9 cellular contexts compared by ENCODE assay signal in the genomic region with DNA sequence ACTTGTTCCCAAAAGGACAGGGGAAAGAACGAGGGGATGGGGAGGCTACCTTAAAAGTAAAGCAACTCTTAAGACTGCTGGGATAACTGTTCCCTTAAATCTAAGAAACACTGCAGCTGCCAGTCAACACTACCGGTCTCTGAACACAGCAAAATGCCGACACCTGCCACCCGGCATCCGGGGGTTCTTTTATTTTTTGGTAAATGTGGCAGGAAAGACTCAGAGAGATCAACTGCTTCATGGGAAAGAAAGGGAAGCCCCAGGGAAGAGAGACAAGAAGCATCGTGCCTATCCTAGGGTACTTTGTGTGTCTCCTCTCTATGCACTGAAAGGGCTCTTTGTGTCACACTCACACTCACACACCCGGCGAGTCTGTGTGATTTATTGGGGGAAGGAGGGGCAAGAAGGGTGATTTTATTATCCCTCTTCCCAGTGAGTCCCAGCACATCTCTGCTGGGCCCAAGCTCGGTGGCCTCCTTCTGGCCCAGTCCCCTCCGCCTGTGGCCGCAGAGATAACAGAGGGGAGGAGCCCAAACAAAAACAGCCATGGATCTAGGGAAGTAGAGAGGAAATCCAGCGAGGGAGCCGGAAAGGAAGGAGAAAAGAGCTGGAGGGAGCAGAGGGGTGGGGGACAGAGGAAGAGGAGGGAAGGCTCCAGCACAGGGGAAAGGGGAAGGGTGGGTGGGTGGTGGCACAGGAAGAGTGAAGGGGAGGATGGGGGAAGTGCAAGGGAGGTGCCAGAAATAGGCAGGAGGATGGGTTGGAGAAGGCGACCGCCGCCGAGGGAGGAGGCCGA. TPM values are rescaled to one million over a fixed set of nuclear protein-coding genes. Genes with fewer than 3 reads are reported as not detected.
DNase-seq lines count a peak whose midpoint lies in the region; ATAC-seq and TF ChIP-seq lines count a peak whose summit lies in the region.
"Had no signal": no experiment of that assay in that cellular context is flagged by ENCODE, and none has a peak within 500 bp of the region (broad histone marks: within the 10 kb centered on the region; RNA-seq: fewer than 3 reads in every experiment).

No MANE protein-coding gene starts in this region.

- POLR2A ChIA-PET in activated CD8-positive, alpha-beta T cell treated with anti-CD3 and anti-CD28 coated beads for 36 hours (lab: Charles Lee) = interaction anchor here (0.6 to 3.4 kb wide), 16 partner anchors 9 to 389 kb away, joined by 3 to 18 read pairs (median 3); a partner anchor contains a TSS

- H3K4me2 ChIP-seq in Karpas-422 (ENCODE audit: low read depth, low read length, poor library complexity, severe bottlenecking) (peak overlapping the region; percentile 75), fibroblast of lung (ENCODE audit: extremely low read depth, insufficient read depth, low read length) (peak overlapping the region; percentile 81)

- H3K36me3 Mint-ChIP-seq in activated CD8-positive, alpha-beta T cell treated with anti-CD3 and anti-CD28 coated beads for 36 hours (ENCODE audit: low read depth) = peaks cover 46% of the 10 kb centered on the region

- ATAC-seq in activated CD8-positive, alpha-beta T cell treated with anti-CD3 and anti-CD28 coated beads for 36 hours = no peak
- ATAC-seq in aorta (ENCODE audit: low FRiP score) = peak; percentile 28
- ATAC-seq in GM19328 (IDR thresholded peaks at IDR 0.05; ENCODE audit: unreplicated experiment) = no peak

- CTCF ChIA-PET in activated CD8-positive, alpha-beta T cell treated with anti-CD3 and anti-CD28 coated beads for 36 hours (lab: Charles Lee) = interaction anchor here (0.9 to 1.0 kb wide), 2 partner anchors 65 to 79 kb away, joined by 3 to 4 read pairs; no protein-coding TSS in a partner anchor

- peak overlapping the region; percentile 98 for H3K4me3 Mint-ChIP-seq in activated CD8-positive, alpha-beta T cell treated with anti-CD3 and anti-CD28 coated beads for 36 hours

- H4K20me1 ChIP-seq in Karpas-422 (ENCODE audit: insufficient read depth, low read depth, low read length) (peaks cover 6% of the 10 kb centered on the region; the same call in 1 of the 2 replicates), fibroblast of lung (ENCODE audit: control insufficient read depth, extremely low read depth, insufficient read depth, low read length) (no peaks in the 10 kb centered on the region)

- DNase-seq in NCI-H1092 treated with DMSO at 0.1 percent for 48 hours (lab: John Stamatoyannopoulos, UW) (peak; percentile 56), NCI-H1092 (lab: John Stamatoyannopoulos, UW) (no peak), Karpas-422 (peak; percentile 58), fibroblast of lung (ENCODE audit: low read depth in 2 of 2) (peak; percentile 34 to 42), aorta (no peak)
- peak; percentile 50 for DNase-seq in activated CD8-positive, alpha-beta T cell treated with anti-CD3 and anti-CD28 coated beads for 36 hours

- no peak for TF ChIP-seq CTCF in activated CD8-positive, alpha-beta T cell treated with anti-CD3 and anti-CD28 coated beads for 36 hours (IDR thresholded peaks at IDR 0.05)
- TF ChIP-seq CTCF in fibroblast of lung (conservative IDR thresholded peaks at IDR 0.05 in 1 of 2, IDR thresholded peaks at IDR 0.05 in 1 of 2; ENCODE audit: low read depth in 1 of 2, low read length in 2 of 2) = no peak

- WGBS in aorta, 2 donors = 2% methylated on average over 18 of the region's 18 CpGs

- H3K79me2 ChIP-seq in Karpas-422 (ENCODE audit: low read length) (peaks cover 56% of the 10 kb centered on the region), fibroblast of lung (ENCODE audit: control insufficient read depth, insufficient read depth, low read length) (peaks cover 15% of the 10 kb centered on the region)

- H3K27me3 Mint-ChIP-seq in activated CD8-positive, alpha-beta T cell treated with anti-CD3 and anti-CD28 coated beads for 36 hours = no peaks in the 10 kb centered on the region

- H3K27ac Mint-ChIP-seq in activated CD8-positive, alpha-beta T cell treated with anti-CD3 and anti-CD28 coated beads for 36 hours = peak overlapping the region; percentile 98

- peaks cover 57% of the 10 kb centered on the region for H3K4me1 ChIP-seq in Karpas-422 (ENCODE audit: low read length)
- no peaks in the 10 kb centered on the region for H3K4me1 ChIP-seq in fibroblast of lung (ENCODE audit: control insufficient read depth, extremely low read depth, insufficient read depth, low read length)
- H3K4me1 ChIP-seq in muscle layer of duodenum (ENCODE audit: control insufficient read depth in 1 of 2, insufficient read depth in 2 of 2, low read length in 2 of 2) = peaks cover 0 to 10% of the 10 kb centered on the region in 2 donors
- H3K4me1 ChIP-seq in aorta (ENCODE audit: control insufficient read depth in 1 of 2, insufficient read depth in 2 of 2, low read length in 2 of 2) = no peaks in the 10 kb centered on the region

- H3K4me3 ChIP-seq in Karpas-422 (ENCODE audit: low read length) = peak overlapping the region; percentile 97
- peak overlapping the region; percentile 64 to 87 (median 72) for H3K4me3 ChIP-seq in fibroblast of lung (replicated peaks in 1 of 4; ENCODE audit: control extremely low read depth in 1 of 4, insufficient read depth in 1 of 4, low read depth in 3 of 4, low read length in 4 of 4)
- H3K4me3 ChIP-seq in muscle layer of duodenum (ENCODE audit: low read depth in 1 of 2, low read length in 2 of 2) = peak overlapping the region; percentile 68 to 88
- H3K4me3 ChIP-seq in aorta (ENCODE audit: low read length in 2 of 2) = peak overlapping the region; percentile 69 to 97

- intact Hi-C loops in activated CD8-positive, alpha-beta T cell treated with anti-CD3 and anti-CD28 coated beads for 36 hours (cut with micrococcal nuclease) = loop anchor here (2.0 to 5.0 kb wide), 6 partner anchors 33 to 171 kb away; no protein-coding TSS in a partner anchor
- intact Hi-C loops in aorta (cut with DNase I) = loop anchor here (5.0 kb wide), 1 partner anchor 170 kb away; no protein-coding TSS in a partner anchor

- H3K9me3 ChIP-seq in Karpas-422 (ENCODE audit: low read length) = no peaks in the 10 kb centered on the region
- H3K9me3 ChIP-seq in fibroblast of lung (ENCODE audit: control insufficient read depth, insufficient read depth, low read depth, low read length) = no peaks in the 10 kb centered on the region
- H3K9me3 ChIP-seq in muscle layer of duodenum (ENCODE audit: control insufficient read depth in 1 of 2, low read length in 2 of 2) = no peaks in the 10 kb centered on the region
- no peaks in the 10 kb centered on the region for H3K9me3 ChIP-seq in aorta (ENCODE audit: control insufficient read depth, low read length)

- H3K9ac ChIP-seq in Karpas-422 (ENCODE audit: low read length) (peak overlapping the region; percentile 92), fibroblast of lung (ENCODE audit: insufficient read depth, low read length) (peak overlapping the region; percentile 47)

- no peaks in the 10 kb centered on the region for H3K9me2 ChIP-seq in Karpas-422 (replicated peaks; ENCODE audit: insufficient read depth, low read length)

- H3K27ac ChIP-seq in Karpas-422 (ENCODE audit: low read length) (peak overlapping the region; percentile 80), fibroblast of lung (ENCODE audit: insufficient read depth, low read length) (peak overlapping the region; percentile 57), muscle layer of duodenum (ENCODE audit: low read length) (peak overlapping the region; percentile 69), aorta (ENCODE audit: low read depth in 1 of 2, low read length in 2 of 2) (no peak overlapping the region)
- H3K27ac ChIP-seq: C4-2B had no signal

- no peaks in the 10 kb centered on the region for H3K27me3 ChIP-seq in Karpas-422 (ENCODE audit: low read length)
- no peaks in the 10 kb centered on the region for H3K27me3 ChIP-seq in fibroblast of lung (ENCODE audit: control insufficient read depth, insufficient read depth, low read length)
- no peaks in the 10 kb centered on the region for H3K27me3 ChIP-seq in muscle layer of duodenum (ENCODE audit: low read depth, low read length)
- H3K27me3 ChIP-seq in aorta (ENCODE audit: control insufficient read depth in 1 of 2, insufficient read depth in 2 of 2, low read length in 1 of 2) = no peaks in the 10 kb centered on the region

- peaks cover 43% of the 10 kb centered on the region for H3K4me1 Mint-ChIP-seq in activated CD8-positive, alpha-beta T cell treated with anti-CD3 and anti-CD28 coated beads for 36 hours (ENCODE audit: low read depth)

- H3K36me3 ChIP-seq in Karpas-422 (ENCODE audit: insufficient read depth, low read length) (no peaks in the 10 kb centered on the region), fibroblast of lung (ENCODE audit: control insufficient read depth, insufficient read depth, low read length) (no peaks in the 10 kb centered on the region), muscle layer of duodenum (ENCODE audit: control insufficient read depth in 1 of 2, insufficient read depth in 2 of 2, low read length in 2 of 2) (no peaks in the 10 kb centered on the region), aorta (ENCODE audit: control insufficient read depth in 1 of 2, insufficient read depth in 2 of 2, low read length in 1 of 2) (no peaks in the 10 kb centered on the region)

- H2AFZ ChIP-seq in Karpas-422 (ENCODE audit: low read length) = no peak overlapping the region
- H2AFZ ChIP-seq in fibroblast of lung (ENCODE audit: low read length) = peak overlapping the region; percentile 38

- no peaks in the 10 kb centered on the region for H3K9me3 Mint-ChIP-seq in activated CD8-positive, alpha-beta T cell treated with anti-CD3 and anti-CD28 coated beads for 36 hours

RNA-seq across cellular contexts. Expression of a gene that starts 1.3 kb away (rescaled TPM):
- total RNA-seq in Karpas-422 (2014; rRNA removed; shearing (Covaris generic); ENCODE audit: low replicate concordance) = 249 and 311 TPM in 2 replicates
- 100 to 1,000 TPM; 384 to 386 TPM for total RNA-seq in activated CD8-positive, alpha-beta T cell treated with anti-CD3 and anti-CD28 coated beads for 36 hours
- total RNA-seq in fibroblast of lung (59.3 and 64.7 TPM in 2 replicates), aorta (100 to 1,000 TPM; 100 to 162 TPM)
- polyA plus RNA-seq in fibroblast of lung (40.4 and 64.7 TPM in 2 replicates), aorta (10 to 100 TPM; 31.7 to 32.5 TPM)
- 32.7 and 58.1 TPM in 2 replicates for polyA plus RNA-seq in fibroblast of lung (2012)
- polyA minus RNA-seq in fibroblast of lung (ENCODE audit: low replicate concordance) = 57.6 and 86.6 TPM in 2 replicates

Comparison
In these comparisons a context has a peak if more than half of its experiments do, and no peak if none do; other contexts are left out.
1. DNase-seq: peak in NCI-H1092 treated with DMSO at 0.1 percent for 48 hours (single experiment), Karpas-422 (single experiment), activated CD8-positive, alpha-beta T cell treated with anti-CD3 and anti-CD28 coated beads for 36 hours (single experiment) and fibroblast of lung (2 of 2); none in NCI-H1092 (single experiment) and aorta (0 of 2).
2. H3K27ac ChIP-seq: peak in Karpas-422 (single experiment), fibroblast of lung (single experiment) and muscle layer of duodenum (single experiment); none in aorta (0 of 2).
3. Peak in every context shown above with its lines, with median percentiles within 50 percentile points of each other: H3K4me3 ChIP-seq.